ENCODE assay signal across 14 cellular contexts in the genomic region with DNA sequence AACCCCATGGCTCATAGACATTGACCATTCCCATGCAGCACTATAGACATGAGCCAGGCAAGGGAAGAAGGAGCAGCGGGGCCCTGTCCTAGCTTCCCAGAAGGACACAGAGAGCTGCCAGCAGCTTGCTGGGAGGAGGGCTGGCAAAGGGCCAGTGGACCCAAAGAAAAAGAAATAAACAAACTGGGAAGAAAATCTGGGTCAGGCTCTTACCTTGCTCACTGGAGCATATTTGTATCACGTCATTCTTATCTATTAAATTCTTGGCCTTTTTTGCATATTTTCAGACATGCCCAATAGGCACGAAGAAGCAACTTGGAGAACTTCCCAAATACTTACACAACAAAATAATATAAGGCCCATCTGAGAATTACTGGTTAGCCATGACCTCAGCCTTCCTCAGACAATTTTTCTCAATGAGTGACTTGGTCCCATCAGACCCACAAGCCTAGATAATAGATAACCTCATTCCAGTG. TPM values are rescaled to one million over a fixed set of nuclear protein-coding genes. Genes with fewer than 3 reads are reported as not detected.
DNase-seq lines count a peak whose midpoint lies in the region; ATAC-seq and TF ChIP-seq lines count a peak whose summit lies in the region.
"Had no signal": no experiment of that assay in that cellular context is flagged by ENCODE, and none has a peak within 500 bp of the region (broad histone marks: within the 10 kb centered on the region; RNA-seq: fewer than 3 reads in every experiment).

No MANE protein-coding gene starts in this region.

- H3K9me3 ChIP-seq in suprapubic skin = no peaks in the 10 kb centered on the region
- H3K9me3 ChIP-seq: transverse colon had no signal

- 38% methylated on average over 3 of the region's 3 CpGs for WGBS in suprapubic skin

- H3K4me1 ChIP-seq in suprapubic skin = peaks cover 16% of the 10 kb centered on the region
- H3K4me1 ChIP-seq: transverse colon had no signal

- intact Hi-C loops in Right ventricle myocardium inferior (cut with DNase I) = no loop called here
- intact Hi-C loops in cardiac septum (cut with DNase I) = no loop called here

- no peak for TF ChIP-seq POLR2A in suprapubic skin (IDR thresholded peaks at IDR 0.05)

- no peak for TF ChIP-seq EP300 in suprapubic skin (IDR thresholded peaks at IDR 0.05)

- DNase-seq in Right ventricle myocardium inferior (ENCODE audit: missing footprints) (no peak), cardiac septum (ENCODE audit: low spot score) (no peak), hepatic stellate cell (ENCODE audit: low spot score) (peak; percentile 70), suprapubic skin (ENCODE audit: low spot score in 2 of 2) (no peak), GF-D8 (lab: John Stamatoyannopoulos, UW) (no peak)
- DNase-seq: activated CD4-positive, alpha-beta T cell treated with anti-CD3 and anti-CD28 coated beads, Interleukin-2, amount 50 U/mL, for 4 hours; effector CD8-positive, alpha-beta T cell; mammary epithelial cell; stimulated activated CD4-positive, alpha-beta T cell treated with anti-CD3 and anti-CD28 coated beads, Interleukin-15, amount 100 ng/mL, for 24 hours; transverse colon had no signal

- H3K27ac ChIP-seq in angular gyrus (ENCODE audit: low read depth, low read length) (peak overlapping the region; percentile 44), suprapubic skin (no peak overlapping the region)
- H3K27ac ChIP-seq: C4-2B, transverse colon had no signal

- peak; percentile 84 for ATAC-seq in Right ventricle myocardium inferior
- no peak for ATAC-seq in HG02981 (IDR thresholded peaks at IDR 0.05; ENCODE audit: unreplicated experiment)
- no peak for ATAC-seq in HG03432 (IDR thresholded peaks at IDR 0.05; ENCODE audit: unreplicated experiment)

- H3K4me3 ChIP-seq in suprapubic skin = no peak overlapping the region
- H3K4me3 ChIP-seq: transverse colon had no signal

- no peaks in the 10 kb centered on the region for H3K27me3 ChIP-seq in suprapubic skin
- H3K27me3 ChIP-seq: transverse colon had no signal

- no peak for TF ChIP-seq CTCF in suprapubic skin (IDR thresholded peaks at IDR 0.05)

- no peaks in the 10 kb centered on the region for H3K36me3 ChIP-seq in suprapubic skin
- H3K36me3 ChIP-seq: transverse colon had no signal

RNA-seq across cellular contexts. Expression of gene RASGRP1, which starts 28.4 kb away (rescaled TPM):
- total RNA-seq in Right ventricle myocardium inferior (0.46 TPM), cardiac septum (2.2 TPM), suprapubic skin (10 to 100 TPM; 14.4 to 25.9 (median 18.1) TPM)
